Comparison of ENCODE assay signal across 13 cellular contexts in genomic region chr6:112485813-112486212, GRCh38.
"Had no signal": no experiment of that assay in that cellular context is flagged by ENCODE, and none has a peak within 500 bp of the region (broad histone marks: within the 10 kb centered on the region; RNA-seq: fewer than 3 reads in every experiment).

No MANE protein-coding gene starts in this region.

- DNase-seq: activated CD4-positive, alpha-beta T cell treated with anti-CD3 and anti-CD28 coated beads, Interleukin-2, amount 50 U/mL, for 48 hours; activated T-cell treated with anti-CD3 and anti-CD28 coated beads, Interleukin-2, amount 50 U/mL, for 1 hour; amniotic stem cell; cortex of kidney; effector memory CD4-positive, alpha-beta T cell; islet precursor cell; naive B cell had no signal

- H3K27ac Mint-ChIP-seq: activated naive CD4-positive, alpha-beta T cell treated with anti-CD3 and anti-CD28 coated beads, Interleukin-2, amount 50 U/mL, for 72 hours; naive B cell; stimulated activated effector memory CD8-positive, alpha-beta T cell treated with anti-CD3 and anti-CD28 coated beads, Interleukin-12 subunit alpha, Interleukin-12 subunit beta, amount 100 ng/mL, for 72 hours had no signal

- H3K27me3 ChIP-seq: hepatocyte had no signal

- ATAC-seq: activated naive CD4-positive, alpha-beta T cell treated with anti-CD3 and anti-CD28 coated beads, Interleukin-2, amount 50 U/mL, for 72 hours; stimulated activated effector memory CD8-positive, alpha-beta T cell treated with anti-CD3 and anti-CD28 coated beads, Interleukin-12 subunit alpha, Interleukin-12 subunit beta, amount 100 ng/mL, for 72 hours had no signal

- H3K4me3 Mint-ChIP-seq: naive B cell; stimulated activated effector memory CD8-positive, alpha-beta T cell treated with anti-CD3 and anti-CD28 coated beads, Interleukin-12 subunit alpha, Interleukin-12 subunit beta, amount 100 ng/mL, for 72 hours had no signal

- H3K4me3 ChIP-seq: hepatocyte, lung had no signal

- H3K27me3 Mint-ChIP-seq: brain, naive B cell had no signal

- H3K9me3 Mint-ChIP-seq: naive B cell had no signal

- H2AFZ ChIP-seq: hepatocyte, parathyroid adenoma had no signal

- H3K27ac ChIP-seq: hepatocyte, parathyroid adenoma had no signal

- H3K4me1 Mint-ChIP-seq: stimulated activated effector memory CD8-positive, alpha-beta T cell treated with anti-CD3 and anti-CD28 coated beads, Interleukin-12 subunit alpha, Interleukin-12 subunit beta, amount 100 ng/mL, for 72 hours had no signal

- H3K79me2 ChIP-seq: hepatocyte, parathyroid adenoma had no signal

- H3K4me1 ChIP-seq: parathyroid adenoma had no signal

- H3K4me2 ChIP-seq: hepatocyte had no signal

- H3K36me3 Mint-ChIP-seq: activated naive CD4-positive, alpha-beta T cell treated with anti-CD3 and anti-CD28 coated beads, Interleukin-2, amount 50 U/mL, for 72 hours; brain; naive B cell; stimulated activated effector memory CD8-positive, alpha-beta T cell treated with anti-CD3 and anti-CD28 coated beads, Interleukin-12 subunit alpha, Interleukin-12 subunit beta, amount 100 ng/mL, for 72 hours had no signal

- H3K9ac ChIP-seq: parathyroid adenoma had no signal
